In the genomic region with DNA sequence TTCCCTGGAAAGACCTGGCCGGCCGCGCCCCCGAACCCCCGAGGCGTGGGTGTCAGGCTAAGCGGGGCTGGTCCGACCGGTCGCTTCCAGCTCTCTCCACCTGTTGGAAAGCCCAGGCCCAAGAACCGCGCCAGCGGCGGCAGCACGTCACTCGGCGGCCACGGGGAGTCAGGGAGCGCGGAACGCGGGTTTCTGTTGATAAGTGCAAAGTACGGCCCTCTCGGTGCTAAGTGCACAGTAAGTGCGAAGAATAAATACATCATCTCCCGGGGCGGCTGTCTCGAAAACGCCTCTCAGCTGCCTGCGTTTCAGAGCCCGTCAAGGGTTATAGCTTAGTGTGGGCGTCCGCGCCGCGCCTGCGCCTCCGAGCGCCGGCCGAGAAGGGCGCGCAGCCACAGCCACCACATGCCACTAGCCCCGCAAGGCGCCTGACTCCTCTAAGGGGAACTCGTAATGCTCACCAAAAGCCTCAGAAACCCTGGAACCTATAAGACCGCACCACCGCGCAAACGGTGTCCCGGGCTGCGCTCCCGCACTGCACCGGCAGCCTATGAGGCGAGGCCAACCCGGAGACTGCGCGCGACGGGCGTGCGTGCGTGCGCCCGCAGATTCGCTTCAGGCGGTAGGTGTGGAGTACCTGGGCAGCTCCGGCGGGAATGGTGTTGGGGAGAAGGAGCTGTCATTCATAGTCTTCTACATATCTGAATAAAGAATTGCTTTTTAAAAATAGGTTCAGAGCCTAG, we compare ENCODE assay signal across 1 cellular context.
TF ChIP-seq lines count a peak whose summit lies in the region.

No MANE protein-coding gene starts in this region.

TF ChIP-seq in SK-N-SH treated with all-trans-retinoic acid at 6 μM for 48 hours, 23 proteins besides CTCF, POLR2A, EP300 and RAD21 (continued from another document):
- TF ChIP-seq, protein P1, sequence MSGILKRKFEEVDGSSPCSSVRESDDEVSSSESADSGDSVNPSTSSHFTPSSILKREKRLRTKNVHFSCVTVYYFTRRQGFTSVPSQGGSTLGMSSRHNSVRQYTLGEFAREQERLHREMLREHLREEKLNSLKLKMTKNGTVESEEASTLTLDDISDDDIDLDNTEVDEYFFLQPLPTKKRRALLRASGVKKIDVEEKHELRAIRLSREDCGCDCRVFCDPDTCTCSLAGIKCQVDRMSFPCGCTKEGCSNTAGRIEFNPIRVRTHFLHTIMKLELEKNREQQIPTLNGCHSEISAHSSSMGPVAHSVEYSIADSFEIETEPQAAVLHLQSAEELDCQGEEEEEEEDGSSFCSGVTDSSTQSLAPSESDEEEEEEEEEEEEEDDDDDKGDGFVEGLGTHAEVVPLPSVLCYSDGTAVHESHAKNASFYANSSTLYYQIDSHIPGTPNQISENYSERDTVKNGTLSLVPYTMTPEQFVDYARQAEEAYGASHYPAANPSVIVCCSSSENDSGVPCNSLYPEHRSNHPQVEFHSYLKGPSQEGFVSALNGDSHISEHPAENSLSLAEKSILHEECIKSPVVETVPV (CRISPR knock-in tag; IDR thresholded peaks at IDR 0.05) = no peak
- no peak for TF ChIP-seq TOX (CRISPR knock-in tag; IDR thresholded peaks at IDR 0.05; ENCODE audit: borderline replicate concordance)
- TF ChIP-seq SNAI2 (CRISPR knock-in tag; IDR thresholded peaks at IDR 0.05) = no peak
- TF ChIP-seq, protein P2, sequence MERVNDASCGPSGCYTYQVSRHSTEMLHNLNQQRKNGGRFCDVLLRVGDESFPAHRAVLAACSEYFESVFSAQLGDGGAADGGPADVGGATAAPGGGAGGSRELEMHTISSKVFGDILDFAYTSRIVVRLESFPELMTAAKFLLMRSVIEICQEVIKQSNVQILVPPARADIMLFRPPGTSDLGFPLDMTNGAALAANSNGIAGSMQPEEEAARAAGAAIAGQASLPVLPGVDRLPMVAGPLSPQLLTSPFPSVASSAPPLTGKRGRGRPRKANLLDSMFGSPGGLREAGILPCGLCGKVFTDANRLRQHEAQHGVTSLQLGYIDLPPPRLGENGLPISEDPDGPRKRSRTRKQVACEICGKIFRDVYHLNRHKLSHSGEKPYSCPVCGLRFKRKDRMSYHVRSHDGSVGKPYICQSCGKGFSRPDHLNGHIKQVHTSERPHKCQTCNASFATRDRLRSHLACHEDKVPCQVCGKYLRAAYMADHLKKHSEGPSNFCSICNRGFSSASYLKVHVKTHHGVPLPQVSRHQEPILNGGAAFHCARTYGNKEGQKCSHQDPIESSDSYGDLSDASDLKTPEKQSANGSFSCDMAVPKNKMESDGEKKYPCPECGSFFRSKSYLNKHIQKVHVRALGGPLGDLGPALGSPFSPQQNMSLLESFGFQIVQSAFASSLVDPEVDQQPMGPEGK (CRISPR knock-in tag; IDR thresholded peaks at IDR 0.05; ENCODE audit: borderline replicate concordance) = no peak
- TF ChIP-seq ZFP30 (CRISPR knock-in tag; IDR thresholded peaks at IDR 0.05) = no peak
- no peak for TF ChIP-seq RARB (CRISPR knock-in tag; IDR thresholded peaks at IDR 0.05)
